8 cellular contexts compared by ENCODE assay signal in the genomic region with DNA sequence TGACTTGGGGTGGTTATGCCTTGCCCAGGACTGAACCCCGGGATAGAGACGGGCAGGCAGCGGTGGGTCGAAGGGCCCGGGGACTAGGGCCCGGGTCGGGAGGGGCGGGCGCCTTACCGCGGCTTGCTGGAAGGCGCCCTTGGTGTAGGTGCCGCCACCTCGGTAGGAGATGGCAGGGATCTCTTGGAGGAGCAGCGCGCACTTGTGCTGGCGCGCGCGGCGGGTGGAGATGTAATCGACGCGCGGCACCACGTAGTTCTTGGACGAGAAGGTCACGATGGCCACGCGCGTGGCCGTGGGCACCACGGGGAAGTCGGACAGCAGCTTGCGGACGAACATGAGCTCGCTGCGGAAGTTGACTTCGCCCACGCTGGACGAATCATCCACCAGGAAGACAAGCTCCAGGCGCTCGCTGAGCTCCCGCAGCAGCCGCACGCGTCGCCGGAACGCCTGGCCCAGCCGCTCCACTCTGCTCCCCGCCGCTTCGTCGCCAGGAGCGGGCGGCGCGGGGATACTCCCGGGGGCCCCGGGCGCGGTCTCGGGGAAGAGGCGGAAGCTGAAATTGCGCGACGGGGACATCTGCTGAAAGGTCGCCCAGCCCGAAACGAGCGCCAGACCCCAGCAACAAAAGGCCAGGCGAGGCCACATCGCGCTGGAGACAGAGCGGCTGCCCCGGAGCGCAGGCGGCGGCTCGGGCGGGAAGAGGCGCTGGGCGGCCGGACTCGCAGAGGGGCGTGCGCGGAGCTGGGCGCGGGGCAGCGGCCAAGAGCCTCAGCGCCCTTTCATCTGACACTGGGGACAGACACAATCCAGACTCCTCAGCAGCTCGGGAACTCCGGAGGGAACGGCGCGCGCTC. TPM values are rescaled to one million over a fixed set of nuclear protein-coding genes. Genes with fewer than 3 reads are reported as not detected.
A peak's percentile ranks its signal among the peaks of the same experiment; 100 is the strongest.
DNase-seq lines count a peak whose midpoint lies in the region; ATAC-seq and TF ChIP-seq lines count a peak whose summit lies in the region.

A gene (minus strand): TSS at position 846 of the 857 bp plus-strand sequence. CDS start 198 bp downstream, at position 648.

- peaks cover 39% of the 10 kb centered on the region for H3K27me3 Mint-ChIP-seq in activated T-helper 17 cell treated with anti-CD3 and anti-CD28 coated beads, Interleukin-2, amount 50 U/mL, for 72 hours

- peak within 1 kb of the TSS; percentile 87 to 89 for H2BK12ac ChIP-seq in mesenchymal stem cell (ENCODE audit: low read length in 2 of 2)

- no peaks in the 10 kb centered on the region for H3K36me3 Mint-ChIP-seq in activated T-helper 17 cell treated with anti-CD3 and anti-CD28 coated beads, Interleukin-2, amount 50 U/mL, for 72 hours (ENCODE audit: low read depth)

- H3K27ac ChIP-seq in mesenchymal stem cell (ENCODE audit: low read length, poor library complexity, severe bottlenecking) (peak within 1 kb of the TSS; percentile 17), tibial artery (peak within 1 kb of the TSS; percentile 46 to 59)

- no peak within 1 kb of the TSS for H3K27ac Mint-ChIP-seq in activated T-helper 17 cell treated with anti-CD3 and anti-CD28 coated beads, Interleukin-2, amount 50 U/mL, for 72 hours

- peak within 1 kb of the TSS; percentile 93 to 99 for H3K18ac ChIP-seq in mesenchymal stem cell (ENCODE audit: low read depth in 1 of 2, low read length in 2 of 2)

- H3K36me3 ChIP-seq in mesenchymal stem cell (ENCODE audit: control insufficient read depth in 1 of 2, insufficient read depth in 2 of 2, low read depth in 1 of 2, low read length in 2 of 2) (no peaks in the 10 kb centered on the region), tibial artery (no peaks in the 10 kb centered on the region)

- peak within 1 kb of the TSS; percentile 57 to 60 for H3K23ac ChIP-seq in mesenchymal stem cell (ENCODE audit: low read length in 2 of 2)

- peak within 1 kb of the TSS; percentile 89 for H2BK120ac ChIP-seq in mesenchymal stem cell (ENCODE audit: low read depth, low read length)

- no peak for TF ChIP-seq CTCF in epithelial cell of proximal tubule (conservative IDR thresholded peaks at IDR 0.05; ENCODE audit: low read depth, low read length)
- TF ChIP-seq CTCF in tibial artery (IDR thresholded peaks at IDR 0.05): no peak

- no peaks in the 10 kb centered on the region for H3K4me1 Mint-ChIP-seq in activated T-helper 17 cell treated with anti-CD3 and anti-CD28 coated beads, Interleukin-2, amount 50 U/mL, for 72 hours

- peak within 1 kb of the TSS in 1 of 2 experiments; percentile 90 for H3K14ac ChIP-seq in mesenchymal stem cell (ENCODE audit: low read length in 2 of 2)

- H3K4me1 ChIP-seq in mesenchymal stem cell (ENCODE audit: control insufficient read depth, insufficient read depth, low read depth, low read length) (peaks cover 13% of the 10 kb centered on the region), tibial artery (peaks cover 0 to 32% (median 8%) of the 10 kb centered on the region in 4 donors)

- H3K9me3 ChIP-seq in mesenchymal stem cell (ENCODE audit: control insufficient read depth, low read length): no peaks in the 10 kb centered on the region
- H3K9me3 ChIP-seq in tibial artery: no peaks in the 10 kb centered on the region

- H3K4me3 ChIP-seq in epithelial cell of proximal tubule (ENCODE audit: low read depth, low read length) (peak within 1 kb of the TSS; percentile 48), mesenchymal stem cell (ENCODE audit: insufficient read depth in 1 of 2, low read depth in 1 of 2, low read length in 2 of 2) (peak within 1 kb of the TSS; percentile 62 to 85), tibial artery (peak within 1 kb of the TSS; percentile 53 to 62)

- ATAC-seq in activated T-helper 17 cell treated with anti-CD3 and anti-CD28 coated beads, Interleukin-2, amount 50 U/mL, for 72 hours (replicated peaks): no peak
- no peak for ATAC-seq in HG03196 (IDR thresholded peaks at IDR 0.05; ENCODE audit: unreplicated experiment)

- H3K4ac ChIP-seq in mesenchymal stem cell (ENCODE audit: low read depth in 1 of 2, low read length in 2 of 2): peak within 1 kb of the TSS; percentile 94 to 98

- H2BK15ac ChIP-seq in mesenchymal stem cell (ENCODE audit: low read depth, poor library complexity, severe bottlenecking): peak within 1 kb of the TSS; percentile 96

- intact Hi-C loops in tibial artery (cut with DNase I; ENCODE audit: low total_unique reads): no loop called here

- no peak within 1 kb of the TSS for H2AK5ac ChIP-seq in mesenchymal stem cell (ENCODE audit: low read length, severe bottlenecking)

- no peak within 1 kb of the TSS for H2BK5ac ChIP-seq in mesenchymal stem cell (ENCODE audit: low read depth, low read length, poor library complexity, severe bottlenecking)

- H3K27me3 ChIP-seq in mesenchymal stem cell (ENCODE audit: control insufficient read depth in 1 of 2, insufficient read depth in 1 of 2, low read length in 2 of 2) (peaks cover 0 to 11% of the 10 kb centered on the region in 2 experiments), tibial artery (peaks cover 0 to 6% of the 10 kb centered on the region in 2 donors)

- peak within 1 kb of the TSS; percentile 98 for H4K91ac ChIP-seq in mesenchymal stem cell (ENCODE audit: low read length)

- WGBS in mesenchymal stem cell: 1% methylated on average over 76 of the region's 99 CpGs

- DNase-seq in DMS79 (lab: John Stamatoyannopoulos, UW): peak; percentile 41
- peak; percentile 24 for DNase-seq in NCI-H748 treated with DMSO at 0.1 percent for 48 hours (lab: John Stamatoyannopoulos, UW)
- DNase-seq in epithelial cell of proximal tubule (ENCODE audit: low read depth): no peak
- DNase-seq in mesenchymal stem cell: peak; percentile 80
- peak; percentile 35 to 71 for DNase-seq in tibial artery
- DNase-seq in NCI-H1694 (lab: John Stamatoyannopoulos, UW): no peak

- no peaks in the 10 kb centered on the region for H3K79me1 ChIP-seq in mesenchymal stem cell (replicated peaks; ENCODE audit: low read length, poor library complexity, severe bottlenecking)

- peak within 1 kb of the TSS; percentile 90 for H2AFZ ChIP-seq in mesenchymal stem cell (ENCODE audit: low read depth, low read length)

- H3K4me3 Mint-ChIP-seq in activated T-helper 17 cell treated with anti-CD3 and anti-CD28 coated beads, Interleukin-2, amount 50 U/mL, for 72 hours: no peak within 1 kb of the TSS

- peak within 1 kb of the TSS; percentile 90 for H3K9ac ChIP-seq in mesenchymal stem cell (ENCODE audit: low read length)

- H3K9me3 Mint-ChIP-seq in activated T-helper 17 cell treated with anti-CD3 and anti-CD28 coated beads, Interleukin-2, amount 50 U/mL, for 72 hours: no peaks in the 10 kb centered on the region

- peak within 1 kb of the TSS; percentile 90 for H4K8ac ChIP-seq in mesenchymal stem cell (ENCODE audit: low read length)

- H3K4me2 ChIP-seq in mesenchymal stem cell (ENCODE audit: low read length, poor library complexity, severe bottlenecking): peak within 1 kb of the TSS; percentile 99

RNA-seq across cellular contexts. Expression of the gene that starts here (rescaled TPM):
- 0.29 and 0.35 TPM in 2 replicates for total RNA-seq in epithelial cell of proximal tubule
- 17.6 TPM for polyA plus RNA-seq in mesenchymal stem cell (2013, experiment 1 of 2)
- polyA plus RNA-seq in mesenchymal stem cell (2013, experiment 2 of 2): 16.0 TPM
- total RNA-seq in activated T-helper 17 cell treated with anti-CD3 and anti-CD28 coated beads, Interleukin-2, amount 50 U/mL, for 72 hours: under 1 TPM; 0.11 to 0.13 TPM

Comparison
In these comparisons a context has a peak if more than half of its experiments do, and no peak if none do; other contexts are left out.
1. DNase-seq: peak in DMS79 (single experiment), NCI-H748 treated with DMSO at 0.1 percent for 48 hours (single experiment), mesenchymal stem cell (single experiment) and tibial artery (2 of 2); none in epithelial cell of proximal tubule (single experiment) and NCI-H1694 (single experiment).
2. Peak in every context shown above with its lines, with median percentiles within 50 percentile points of each other: H3K4me3 ChIP-seq.